In genomic region chr1:32014199-32014936, GRCh38 we compare ENCODE assay signal across 1 cellular context.
A peak's percentile ranks its signal among the peaks of the same experiment; 100 is the strongest.
TF ChIP-seq lines count a peak whose summit lies in the region.

No MANE protein-coding gene starts in this region.

TF ChIP-seq in HepG2, 621 proteins besides CTCF, POLR2A, EP300 and RAD21 (continued from another document):
- TF ChIP-seq ZNF512B (CRISPR knock-in tag; IDR thresholded peaks at IDR 0.05; ENCODE audit: borderline replicate concordance) (0 out of 2 replicates have a peak, but pooled peaks have one; percentile 55), MTF2 (CRISPR knock-in tag; IDR thresholded peaks at IDR 0.05; ENCODE audit: borderline replicate concordance) (no peak), NR2F6 (IDR thresholded peaks at IDR 0.05) (no peak), NR2F6 (CRISPR knock-in tag; IDR thresholded peaks at IDR 0.05) (no peak), ZFYVE20 (CRISPR knock-in tag; IDR thresholded peaks at IDR 0.05; ENCODE audit: borderline replicate concordance, low read depth) (0 out of 2 replicates have a peak, but pooled peaks have one; percentile 34), ZNF567 (CRISPR knock-in tag; IDR thresholded peaks at IDR 0.05; ENCODE audit: borderline replicate concordance) (no peak), ETS1 (CRISPR knock-in tag; IDR thresholded peaks at IDR 0.05) (no peak), ZNF569 (CRISPR knock-in tag; IDR thresholded peaks at IDR 0.05; ENCODE audit: borderline replicate concordance) (no peak), SETDB1 (CRISPR knock-in tag; IDR thresholded peaks at IDR 0.05; ENCODE audit: borderline replicate concordance) (no peak), ZNF773 (CRISPR knock-in tag; IDR thresholded peaks at IDR 0.05; ENCODE audit: borderline replicate concordance) (no peak), FOXA1 (IDR thresholded peaks at IDR 0.05) (no peak), FOXA1 (CRISPR knock-in tag; IDR thresholded peaks at IDR 0.05) (no peak), CBFB (CRISPR knock-in tag; IDR thresholded peaks at IDR 0.05) (no peak), ZNF841 (CRISPR knock-in tag; IDR thresholded peaks at IDR 0.05; ENCODE audit: borderline replicate concordance) (no peak), BRF2 (CRISPR knock-in tag; IDR thresholded peaks at IDR 0.05) (no peak), POLR2AphosphoS5 (IDR thresholded peaks at IDR 0.05; ENCODE audit: low read depth, low read length) (no peak), TOPORS (CRISPR knock-in tag; IDR thresholded peaks at IDR 0.05) (no peak), ZNF563 (CRISPR knock-in tag; IDR thresholded peaks at IDR 0.05) (no peak), FOXJ3 (CRISPR knock-in tag; IDR thresholded peaks at IDR 0.05; ENCODE audit: borderline replicate concordance) (no peak), RNF219 (CRISPR knock-in tag; IDR thresholded peaks at IDR 0.05) (no peak), MAZ (IDR thresholded peaks at IDR 0.05; ENCODE audit: borderline replicate concordance, low read depth, low read length) (no peak), MAZ (CRISPR knock-in tag; IDR thresholded peaks at IDR 0.05; ENCODE audit: low read depth) (0 out of 2 replicates have a peak, but pooled peaks have one; percentile 6), ZFP36L2 (CRISPR knock-in tag; IDR thresholded peaks at IDR 0.05) (no peak), GABPA (IDR thresholded peaks at IDR 0.05; ENCODE audit: low read depth, low read length) (no peak), GABPA (CRISPR knock-in tag; IDR thresholded peaks at IDR 0.05; ENCODE audit: low read depth) (no peak; the same call in 1 of the 2 replicates), TSC22D2 (CRISPR knock-in tag; IDR thresholded peaks at IDR 0.05; ENCODE audit: borderline replicate concordance) (no peak), KLF12 (CRISPR knock-in tag; IDR thresholded peaks at IDR 0.05; ENCODE audit: borderline replicate concordance) (no peak), ZFP90 (CRISPR knock-in tag; IDR thresholded peaks at IDR 0.05; ENCODE audit: borderline replicate concordance) (no peak)
- TF ChIP-seq, protein P1, sequence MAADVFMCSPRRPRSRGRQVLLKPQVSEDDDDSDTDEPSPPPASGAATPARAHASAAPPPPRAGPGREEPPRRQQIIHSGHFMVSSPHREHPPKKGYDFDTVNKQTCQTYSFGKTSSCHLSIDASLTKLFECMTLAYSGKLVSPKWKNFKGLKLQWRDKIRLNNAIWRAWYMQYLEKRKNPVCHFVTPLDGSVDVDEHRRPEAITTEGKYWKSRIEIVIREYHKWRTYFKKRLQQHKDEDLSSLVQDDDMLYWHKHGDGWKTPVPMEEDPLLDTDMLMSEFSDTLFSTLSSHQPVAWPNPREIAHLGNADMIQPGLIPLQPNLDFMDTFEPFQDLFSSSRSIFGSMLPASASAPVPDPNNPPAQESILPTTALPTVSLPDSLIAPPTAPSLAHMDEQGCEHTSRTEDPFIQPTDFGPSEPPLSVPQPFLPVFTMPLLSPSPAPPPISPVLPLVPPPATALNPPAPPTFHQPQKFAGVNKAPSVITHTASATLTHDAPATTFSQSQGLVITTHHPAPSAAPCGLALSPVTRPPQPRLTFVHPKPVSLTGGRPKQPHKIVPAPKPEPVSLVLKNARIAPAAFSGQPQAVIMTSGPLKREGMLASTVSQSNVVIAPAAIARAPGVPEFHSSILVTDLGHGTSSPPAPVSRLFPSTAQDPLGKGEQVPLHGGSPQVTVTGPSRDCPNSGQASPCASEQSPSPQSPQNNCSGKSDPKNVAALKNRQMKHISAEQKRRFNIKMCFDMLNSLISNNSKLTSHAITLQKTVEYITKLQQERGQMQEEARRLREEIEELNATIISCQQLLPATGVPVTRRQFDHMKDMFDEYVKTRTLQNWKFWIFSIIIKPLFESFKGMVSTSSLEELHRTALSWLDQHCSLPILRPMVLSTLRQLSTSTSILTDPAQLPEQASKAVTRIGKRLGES (CRISPR knock-in tag; IDR thresholded peaks at IDR 0.05; ENCODE audit: borderline replicate concordance), result no peak
